ENCODE assay signal across 31 cellular contexts in the genomic region with DNA sequence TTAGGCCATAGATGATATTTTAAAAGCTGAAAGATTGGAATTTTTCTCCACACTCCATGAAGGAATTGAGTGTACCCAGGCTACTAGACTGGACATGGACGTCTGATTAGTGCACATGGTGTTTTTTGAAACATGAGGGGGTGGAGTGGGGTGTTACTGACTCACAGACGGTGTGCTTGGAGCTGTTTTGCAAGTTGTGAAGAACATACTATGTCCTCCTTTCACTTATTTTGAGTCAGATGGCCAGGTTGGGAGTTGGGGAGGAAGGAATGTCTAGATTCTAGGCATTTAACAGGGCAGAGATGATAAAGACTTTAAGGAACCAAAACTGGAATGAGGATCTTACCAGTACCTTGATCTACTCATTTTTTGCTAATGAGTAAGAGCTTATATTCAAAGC.
DNase-seq lines count a peak whose midpoint lies in the region; ATAC-seq, FAIRE-seq and TF ChIP-seq lines count a peak whose summit lies in the region.
"Had no signal": no experiment of that assay in that cellular context is flagged by ENCODE, and none has a peak within 500 bp of the region (broad histone marks: within the 10 kb centered on the region; RNA-seq: fewer than 3 reads in every experiment).

No MANE protein-coding gene starts in this region.

- H3K36me3 ChIP-seq in OCI-LY3 (replicated peaks; ENCODE audit: low read depth, low read length), result no peaks in the 10 kb centered on the region
- H3K36me3 ChIP-seq: adrenal gland, brain microvascular endothelial cell, MG63, Peyer's patch, upper lobe of left lung had no signal

- DNase-seq in Ammon's horn (ENCODE audit: low spot score), result peak; percentile 28
- peak; percentile 65 to 86 for DNase-seq in foreskin keratinocyte
- peak; percentile 28 for DNase-seq in skeletal muscle cell (ENCODE audit: low read depth)
- no peak for DNase-seq in NCI-H146 (lab: John Stamatoyannopoulos, UW)
- no peak for DNase-seq in HTR-8/SVneo (ENCODE audit: insufficient read length, low spot score)
- DNase-seq in T-helper 1 cell, result no peak
- DNase-seq: activated CD4-positive, alpha-beta memory T cell treated with anti-CD3 and anti-CD28 coated beads for 36 hours; activated CD4-positive, alpha-beta T cell treated with anti-CD3 and anti-CD28 coated beads for 1 hour; activated naive CD4-positive, alpha-beta T cell treated with anti-CD3 and anti-CD28 coated beads for 36 hours; adrenal gland; AML-193; brain microvascular endothelial cell; CD4-positive, alpha-beta memory T cell; DND-41; GF-D8; HFFc6; KBM-7; kidney; left ventricle myocardium superior; MG63; NCI-H345; Peyer's patch; stimulated activated CD4-positive, alpha-beta T cell treated with anti-CD3 and anti-CD28 coated beads, Interleukin-15, amount 100 ng/mL, for 24 hours; upper lobe of left lung had no signal

- no peak for FAIRE-seq in HTR-8/SVneo (lab: Jason Lieb, UNC)
- FAIRE-seq: A204.1, D721Med, endothelial cell of umbilical vein, kidney had no signal

- no peaks in the 10 kb centered on the region for H3K79me2 ChIP-seq in OCI-LY3 (ENCODE audit: low read length)

- H3K9me3 ChIP-seq in OCI-LY3 (ENCODE audit: insufficient read depth, low read length), result peaks cover 9% of the 10 kb centered on the region; the same call in 1 of the 2 replicates
- H3K9me3 ChIP-seq: adrenal gland, MG63, Peyer's patch, upper lobe of left lung had no signal

- ATAC-seq in foreskin keratinocyte (peak; percentile 94), GM19452 (IDR thresholded peaks at IDR 0.05; ENCODE audit: unreplicated experiment) (no peak)
- ATAC-seq: left ventricle myocardium superior; sciatic nerve; stimulated activated effector memory CD8-positive, alpha-beta T cell treated with anti-CD3 and anti-CD28 coated beads, Interleukin-12 subunit alpha, Interleukin-12 subunit beta, amount 100 ng/mL, for 72 hours had no signal

- H3K27ac ChIP-seq in OCI-LY3 (ENCODE audit: low read length) (no peak overlapping the region), foreskin keratinocyte (no peak overlapping the region)
- H3K27ac ChIP-seq: adrenal gland, brain microvascular endothelial cell, Peyer's patch, upper lobe of left lung had no signal

- H3K27me3 ChIP-seq in OCI-LY3 (ENCODE audit: low read depth, low read length) (no peaks in the 10 kb centered on the region), foreskin keratinocyte (no peaks in the 10 kb centered on the region)
- H3K27me3 ChIP-seq: adrenal gland, brain microvascular endothelial cell, MG63, Peyer's patch, upper lobe of left lung had no signal

- peak overlapping the region; percentile 41 for H3K4me2 ChIP-seq in OCI-LY3 (ENCODE audit: low read length)

- H3K9ac ChIP-seq in OCI-LY3 (ENCODE audit: low read length), result no peak overlapping the region

- H3K4me3 ChIP-seq in OCI-LY3 (ENCODE audit: low read length) (no peak overlapping the region), skeletal muscle cell (ENCODE audit: low read depth, low read length) (no peak overlapping the region)
- H3K4me3 ChIP-seq: adrenal gland, MG63, Peyer's patch, upper lobe of left lung had no signal

- H3K4me1 ChIP-seq in OCI-LY3 (ENCODE audit: low read length) (peaks cover 30% of the 10 kb centered on the region), foreskin keratinocyte (peaks cover 7% of the 10 kb centered on the region)
- H3K4me1 ChIP-seq: adrenal gland, Peyer's patch, upper lobe of left lung had no signal

- H4K20me1 ChIP-seq in OCI-LY3 (ENCODE audit: insufficient read depth, low read length), result no peaks in the 10 kb centered on the region

- H2AFZ ChIP-seq in OCI-LY3 (ENCODE audit: low read depth, low read length), result peak overlapping the region; percentile 16; the same call in 1 of the 2 replicates

- TF ChIP-seq CTCF in OCI-LY3 (IDR thresholded peaks at IDR 0.05; ENCODE audit: low read depth, low read length) (no peak), foreskin keratinocyte (conservative IDR thresholded peaks at IDR 0.05) (no peak)

Comparison
In these comparisons a context has a peak if more than half of its experiments do, and no peak if none do; other contexts are left out.
1. DNase-seq: peak in Ammon's horn (single experiment), foreskin keratinocyte (2 of 2) and skeletal muscle cell (single experiment); none in NCI-H146 (single experiment), HTR-8/SVneo (single experiment) and T-helper 1 cell (0 of 5).